ENCODE assay signal across 9 cellular contexts in the genomic region with DNA sequence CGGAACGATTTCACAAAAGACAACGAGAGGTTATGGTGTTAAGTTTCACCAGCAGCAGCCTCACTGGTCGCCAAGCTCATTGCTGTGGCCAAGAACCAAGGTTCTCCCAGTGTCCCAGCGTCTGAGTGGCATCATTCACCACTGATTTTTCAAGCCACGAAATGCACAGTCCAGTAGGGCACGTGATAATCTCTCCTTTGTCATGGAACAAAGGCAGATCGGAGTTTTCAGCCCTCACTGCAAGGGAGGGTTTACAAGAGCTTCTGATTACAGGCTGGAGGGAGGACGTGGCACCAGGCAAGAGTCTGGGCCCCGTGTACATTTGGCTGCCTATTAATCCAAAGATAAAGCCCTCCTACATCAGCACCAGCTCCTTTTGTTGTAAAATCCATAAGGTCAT. TPM values are rescaled to one million over a fixed set of nuclear protein-coding genes. Genes with fewer than 3 reads are reported as not detected.
DNase-seq lines count a peak whose midpoint lies in the region; ATAC-seq, FAIRE-seq and TF ChIP-seq lines count a peak whose summit lies in the region.
"Had no signal": no experiment of that assay in that cellular context is flagged by ENCODE, and none has a peak within 500 bp of the region (broad histone marks: within the 10 kb centered on the region; RNA-seq: fewer than 3 reads in every experiment).

No MANE protein-coding gene starts in this region.

- H3K9me3 Mint-ChIP-seq in nephron = no peaks in the 10 kb centered on the region
- H3K9me3 Mint-ChIP-seq in natural killer cell treated with Interleukin-12 subunit alpha and Interleukin-12 subunit beta and Interleukin-15 and Interleukin-18, amount 100 ng/mL, for 72 hours = no peaks in the 10 kb centered on the region

- peaks cover 45% of the 10 kb centered on the region for H3K36me3 Mint-ChIP-seq in nephron (ENCODE audit: low read depth)
- H3K36me3 Mint-ChIP-seq in natural killer cell treated with Interleukin-12 subunit alpha and Interleukin-12 subunit beta and Interleukin-15 and Interleukin-18, amount 100 ng/mL, for 72 hours = no peaks in the 10 kb centered on the region

- no peaks in the 10 kb centered on the region for H3K27me3 ChIP-seq in bronchial epithelial cell (ENCODE audit: control insufficient read depth, insufficient read depth, low read length)

- H3K4me3 Mint-ChIP-seq in nephron = peak overlapping the region; percentile 88 to 96 (median 89)
- H3K4me3 Mint-ChIP-seq in natural killer cell treated with Interleukin-12 subunit alpha and Interleukin-12 subunit beta and Interleukin-15 and Interleukin-18, amount 100 ng/mL, for 72 hours = no peak overlapping the region

- no peak for FAIRE-seq in bronchial epithelial cell (lab: Jason Lieb, UNC)

- peaks cover 61% of the 10 kb centered on the region for H3K27me3 Mint-ChIP-seq in nephron (ENCODE audit: low read depth)
- H3K27me3 Mint-ChIP-seq in natural killer cell treated with Interleukin-12 subunit alpha and Interleukin-12 subunit beta and Interleukin-15 and Interleukin-18, amount 100 ng/mL, for 72 hours = peaks cover 20 to 40% of the 10 kb centered on the region in 2 donors

- peaks cover 9% of the 10 kb centered on the region for H3K4me1 Mint-ChIP-seq in nephron
- H3K4me1 Mint-ChIP-seq in natural killer cell treated with Interleukin-12 subunit alpha and Interleukin-12 subunit beta and Interleukin-15 and Interleukin-18, amount 100 ng/mL, for 72 hours (ENCODE audit: low read depth in 2 of 2) = no peaks in the 10 kb centered on the region

- TF ChIP-seq CTCF in bronchial epithelial cell (IDR thresholded peaks at IDR 0.05; ENCODE audit: insufficient read depth, low read length, severe bottlenecking) (no peak), nephron (IDR thresholded peaks at IDR 0.05; ENCODE audit: unreplicated experiment in 3 of 3) (no peak)

- DNase-seq in ELF-1 (ENCODE audit: low read depth, low spot score) (peak; percentile 55), NCI-H1930 (lab: John Stamatoyannopoulos, UW) (peak; percentile 24), bronchial epithelial cell (ENCODE audit: low read depth) (no peak), 8988T (no peak), CD1c-positive myeloid dendritic cell (ENCODE audit: extremely low spot score) (no peak)
- no peak for DNase-seq in natural killer cell treated with Interleukin-12 subunit alpha and Interleukin-12 subunit beta and Interleukin-15 and Interleukin-18, amount 100 ng/mL, for 72 hours (ENCODE audit: low spot score)
- DNase-seq: head of caudate nucleus had no signal

- no peak for ATAC-seq in natural killer cell treated with Interleukin-12 subunit alpha and Interleukin-12 subunit beta and Interleukin-15 and Interleukin-18, amount 100 ng/mL, for 72 hours
- ATAC-seq in GM18868 (IDR thresholded peaks at IDR 0.05; ENCODE audit: unreplicated experiment) = no peak

- peak overlapping the region; percentile 99 for H3K4me3 ChIP-seq in bronchial epithelial cell (ENCODE audit: low read depth, low read length)

- H3K27ac Mint-ChIP-seq in nephron = peak overlapping the region; percentile 60 to 93 (median 69)
- no peak overlapping the region for H3K27ac Mint-ChIP-seq in natural killer cell treated with Interleukin-12 subunit alpha and Interleukin-12 subunit beta and Interleukin-15 and Interleukin-18, amount 100 ng/mL, for 72 hours

- H3K36me3 ChIP-seq in bronchial epithelial cell (ENCODE audit: control insufficient read depth, insufficient read depth, low read length) = peaks cover 3% of the 10 kb centered on the region

RNA-seq across cellular contexts. Expression of a gene that starts 2.0 kb away (rescaled TPM):
- total RNA-seq in bronchial epithelial cell = 911 and 1,344 TPM in 2 replicates
- total RNA-seq in natural killer cell treated with Interleukin-12 subunit alpha and Interleukin-12 subunit beta and Interleukin-15 and Interleukin-18, amount 100 ng/mL, for 72 hours = 1 to 10 TPM in 1 of 2 donors, not detected in 1; 1.2 TPM

RNA-seq across cellular contexts. Expression of a gene that starts 55.5 kb away (rescaled TPM):
- total RNA-seq in bronchial epithelial cell = 11.3 and 13.3 TPM in 2 replicates
- total RNA-seq in natural killer cell treated with Interleukin-12 subunit alpha and Interleukin-12 subunit beta and Interleukin-15 and Interleukin-18, amount 100 ng/mL, for 72 hours = 10 to 100 TPM; 15.3 to 15.8 TPM

Comparison
In these comparisons a context has a peak if more than half of its experiments do, and no peak if none do; other contexts are left out.
1. DNase-seq: peak in ELF-1 (single experiment) and NCI-H1930 (2 of 2); none in bronchial epithelial cell (single experiment), 8988T (single experiment), CD1c-positive myeloid dendritic cell (single experiment) and natural killer cell treated with Interleukin-12 subunit alpha and Interleukin-12 subunit beta and Interleukin-15 and Interleukin-18, amount 100 ng/mL, for 72 hours (single experiment).
2. H3K27ac Mint-ChIP-seq: peak in nephron (3 of 3); none in natural killer cell treated with Interleukin-12 subunit alpha and Interleukin-12 subunit beta and Interleukin-15 and Interleukin-18, amount 100 ng/mL, for 72 hours (0 of 2).
3. RNA of a gene that starts 2.0 kb away (total RNA-seq): 911 to 1,344 TPM in bronchial epithelial cell; 1.2 TPM in natural killer cell treated with Interleukin-12 subunit alpha and Interleukin-12 subunit beta and Interleukin-15 and Interleukin-18, amount 100 ng/mL, for 72 hours; every median in the first group is over 100 times any median in the second.